In genomic region chr14:68705741-68706283, GRCh38 we compare ENCODE assay signal across 13 cellular contexts.
A peak's percentile ranks its signal among the peaks of the same experiment; 100 is the strongest.
DNase-seq lines count a peak whose midpoint lies in the region; ATAC-seq and TF ChIP-seq lines count a peak whose summit lies in the region.
"Had no signal": no experiment of that assay in that cellular context is flagged by ENCODE, and none has a peak within 500 bp of the region (broad histone marks: within the 10 kb centered on the region; RNA-seq: fewer than 3 reads in every experiment).

No MANE protein-coding gene starts in this region.

- H3K27me3 Mint-ChIP-seq in H9 (ENCODE audit: low read depth): peaks cover 7% of the 10 kb centered on the region
- H3K27me3 Mint-ChIP-seq: naive thymus-derived CD4-positive, alpha-beta T cell had no signal

- no peaks in the 10 kb centered on the region for H4K20me1 ChIP-seq in H9 (ENCODE audit: control insufficient read depth, insufficient read depth, insufficient read length)

- H3K56ac ChIP-seq in H9 (ENCODE audit: insufficient read length, low read depth, low read length): no peak overlapping the region

- no peak overlapping the region for H2BK20ac ChIP-seq in H9 (ENCODE audit: low read depth, low read length, poor library complexity, severe bottlenecking)

- H2BK15ac ChIP-seq in H9 (ENCODE audit: low read depth, low read length): no peak overlapping the region

- H3K79me1 ChIP-seq in H9 (ENCODE audit: insufficient read depth, low read depth, low read length, poor library complexity, severe bottlenecking): no peaks in the 10 kb centered on the region

- H2BK120ac ChIP-seq in H9 (ENCODE audit: low read depth, low read length, poor library complexity, severe bottlenecking): no peak overlapping the region

- no peak overlapping the region for H3K4me2 ChIP-seq in H9 (ENCODE audit: insufficient read depth, insufficient read length, low read length)

- H3K9me3 ChIP-seq in H9 (ENCODE audit: control insufficient read depth, low read depth, low read length): peaks cover under 1% of the 10 kb centered on the region
- no peaks in the 10 kb centered on the region for H3K9me3 ChIP-seq in Peyer's patch
- no peaks in the 10 kb centered on the region for H3K9me3 ChIP-seq in left ventricle myocardium inferior (replicated peaks)
- no peaks in the 10 kb centered on the region for H3K9me3 ChIP-seq in psoas muscle

- H2AK5ac ChIP-seq in H9 (ENCODE audit: insufficient read length, low read length): no peak overlapping the region

- H3K27ac Mint-ChIP-seq in H9: no peak overlapping the region

- H3K23ac ChIP-seq in H9 (ENCODE audit: insufficient read length, low read depth, low read length): no peak overlapping the region

- H3K79me2 ChIP-seq in H9 (ENCODE audit: insufficient read depth, low read length): no peaks in the 10 kb centered on the region

- peaks cover 0 to 5% (median 2%) of the 10 kb centered on the region in 3 experiments; a peak in 3 of 7 replicates for H3K36me3 Mint-ChIP-seq in H9 (ENCODE audit: insufficient read depth in 1 of 3, low read depth in 3 of 3)

- H3T11ph ChIP-seq in H9 (ENCODE audit: low read length): no peak overlapping the region

- DNase-seq in H9 (peak; percentile 40), Peyer's patch (peak in 2 of 3 donors; percentile 76 to 80), left ventricle myocardium inferior (no peak), psoas muscle (no peak), RPMI8226 (no peak)
- no peak for DNase-seq in stimulated activated CD4-positive, alpha-beta T cell treated with anti-CD3 and anti-CD28 coated beads, Interleukin-12 subunit alpha, Interleukin-12 subunit beta, amount 100 ng/mL, for 4 hours
- DNase-seq: dermis blood vessel endothelial cell; GDM1; naive thymus-derived CD4-positive, alpha-beta T cell; NCI-H524 had no signal

- no peak overlapping the region for H4K8ac ChIP-seq in H9 (replicated peaks; ENCODE audit: insufficient read length, low read depth, low read length)

- intact Hi-C loops in left ventricle myocardium inferior (cut with micrococcal nuclease) (no loop called here), psoas muscle (cut with DNase I) (no loop called here)

- H2AFZ ChIP-seq in H9 (ENCODE audit: low read length): no peak overlapping the region

- H3K27ac ChIP-seq in H9 (ENCODE audit: insufficient read length, low read depth, low read length) (no peak overlapping the region), Peyer's patch (peak overlapping the region in 1 of 4 donors; percentile 4), left ventricle myocardium inferior (replicated peaks) (peak overlapping the region; percentile 42), psoas muscle (no peak overlapping the region)
- H3K27ac ChIP-seq: C4-2B had no signal

- no peak overlapping the region for H2BK12ac ChIP-seq in H9 (ENCODE audit: insufficient read length, low read depth, low read length)

- H3K4me1 Mint-ChIP-seq in H9: peaks cover 0 to 9% of the 10 kb centered on the region in 2 experiments; a peak in 2 of 4 replicates

- ATAC-seq in psoas muscle: peak in 3 of 4 donors; percentile 19 to 45 (median 40)
- no peak for ATAC-seq in HG03139 (IDR thresholded peaks at IDR 0.05; ENCODE audit: unreplicated experiment)
- no peak for ATAC-seq in HG03280 (IDR thresholded peaks at IDR 0.05; ENCODE audit: unreplicated experiment)
- ATAC-seq: naive thymus-derived CD4-positive, alpha-beta T cell had no signal

- no peak for TF ChIP-seq POLR2A in Peyer's patch (IDR thresholded peaks at IDR 0.05)

- no peak overlapping the region for H4K5ac ChIP-seq in H9 (ENCODE audit: insufficient read length, low read depth, low read length)

- H3K4me1 ChIP-seq in H9 (ENCODE audit: insufficient read depth, low read length) (no peaks in the 10 kb centered on the region), Peyer's patch (peaks cover 0 to 22% (median 0%) of the 10 kb centered on the region in 4 donors), left ventricle myocardium inferior (peaks cover 20% of the 10 kb centered on the region), psoas muscle (peaks cover 3% of the 10 kb centered on the region)

- WGBS in H9 (ENCODE audit: extremely low coverage, insufficient read length, low lambda C conversion rate): no CpG with 5 or more reads among the region's 10 CpGs
- 74 to 82% (median 82%) methylated on average over 10 of the region's 10 CpGs for WGBS in psoas muscle, 3 donors

- TF ChIP-seq CTCF in H9 (conservative IDR thresholded peaks at IDR 0.05) (no peak), Peyer's patch (IDR thresholded peaks at IDR 0.05) (no peak), left ventricle myocardium inferior (IDR thresholded peaks at IDR 0.05; ENCODE audit: borderline replicate concordance) (no peak), psoas muscle (IDR thresholded peaks at IDR 0.05) (no peak)

- H3K27me3 ChIP-seq in H9 (ENCODE audit: insufficient read depth, low read length) (no peaks in the 10 kb centered on the region), Peyer's patch (no peaks in the 10 kb centered on the region), left ventricle myocardium inferior (ENCODE audit: low read depth) (no peaks in the 10 kb centered on the region), psoas muscle (ENCODE audit: insufficient read depth in 3 of 3, low read length in 2 of 3) (no peaks in the 10 kb centered on the region)

- H3K4me3 Mint-ChIP-seq in H9: no peak overlapping the region
- H3K4me3 Mint-ChIP-seq: naive thymus-derived CD4-positive, alpha-beta T cell had no signal

- no peak overlapping the region for H4K91ac ChIP-seq in H9 (ENCODE audit: insufficient read length, low read depth, low read length)

- no peak overlapping the region; the same call in 1 of the 2 replicates for H3K14ac ChIP-seq in H9 (ENCODE audit: insufficient read depth, low read length)

- no peaks in the 10 kb centered on the region for H3K23me2 ChIP-seq in H9 (ENCODE audit: insufficient read length, low read depth, low read length, poor library complexity, severe bottlenecking)

- no peak overlapping the region for H3K4ac ChIP-seq in H9 (ENCODE audit: low read depth, low read length)

- H3K9ac ChIP-seq in H9 (ENCODE audit: extremely low read depth, insufficient read length, low read length): no peak overlapping the region

- no peak overlapping the region for H2BK5ac ChIP-seq in H9 (ENCODE audit: insufficient read length, low read length)

- no peak overlapping the region for H3K18ac ChIP-seq in H9 (ENCODE audit: insufficient read length, low read depth, low read length)

- peaks cover 0 to 6% of the 10 kb centered on the region in 2 experiments; a peak in 4 of 5 replicates for H3K9me3 Mint-ChIP-seq in H9

- no peak overlapping the region for H3K4me3 ChIP-seq in Peyer's patch
- no peak overlapping the region for H3K4me3 ChIP-seq in left ventricle myocardium inferior
- H3K4me3 ChIP-seq in psoas muscle: no peak overlapping the region

- no peaks in the 10 kb centered on the region for H3K36me3 ChIP-seq in Peyer's patch
- H3K36me3 ChIP-seq in left ventricle myocardium inferior: no peaks in the 10 kb centered on the region
- no peaks in the 10 kb centered on the region for H3K36me3 ChIP-seq in psoas muscle (ENCODE audit: insufficient read depth in 1 of 2, low read depth in 1 of 2)

Comparison
In these comparisons a context has a peak if more than half of its experiments do, and no peak if none do; other contexts are left out.
1. DNase-seq: peak in H9 (single experiment) and Peyer's patch (2 of 3); none in left ventricle myocardium inferior (single experiment), psoas muscle (0 of 2), stimulated activated CD4-positive, alpha-beta T cell treated with anti-CD3 and anti-CD28 coated beads, Interleukin-12 subunit alpha, Interleukin-12 subunit beta, amount 100 ng/mL, for 4 hours (single experiment) and RPMI8226 (single experiment).
2. ATAC-seq: peak in psoas muscle (3 of 4); none in HG03139 (single experiment) and HG03280 (single experiment).